In genomic region chr13:63942372-63942771, GRCh38 we compare ENCODE assay signal across 18 cellular contexts.
"Had no signal": no experiment of that assay in that cellular context is flagged by ENCODE, and none has a peak within 500 bp of the region (broad histone marks: within the 10 kb centered on the region; RNA-seq: fewer than 3 reads in every experiment).

No MANE protein-coding gene starts in this region.

- H3K4me3 ChIP-seq: ascending aorta, hepatocyte, lower lobe of right lung, spleen, tibial artery had no signal

- H3K4me1 ChIP-seq: ascending aorta, lower lobe of right lung, spleen, tibial artery had no signal

- DNase-seq: activated CD4-positive, alpha-beta T cell treated with anti-CD3 and anti-CD28 coated beads, Interleukin-2, amount 10 ng/mL, durations not matched to agents 7 days and 5 days; activated CD8-positive, alpha-beta T cell treated with anti-CD3 and anti-CD28 coated beads, Interleukin-2, amount 10 ng/mL, durations not matched to agents 7 days and 5 days; activated naive CD4-positive, alpha-beta T cell treated with Interleukin-2 at 50 U/mL for 16 hours; activated naive CD8-positive, alpha-beta T cell treated with anti-CD3 and anti-CD28 coated beads, Interleukin-2, amount 50 U/mL, for 24 hours; activated T-cell treated with anti-CD3 and anti-CD28 coated beads, Interleukin-2, amount 50 U/mL, for 24 hours; cortex of kidney; erythroblast; islet precursor cell; lower lobe of right lung; nucleus accumbens; spleen; stimulated activated CD4-positive, alpha-beta T cell treated with anti-CD3 and anti-CD28 coated beads, Interleukin-4, amount 100 ng/mL, for 4 hours; stimulated activated naive B cell treated with anti-CD40 and anti-IgM and Interleukin-4, amounts not matched to agents 10 μg/mL and 1 μg/mL and 100 μg/mL, for 72 hours; tibial artery had no signal

- ATAC-seq: activated CD4-positive, CD25-positive, alpha-beta regulatory T cell treated with anti-CD3 and anti-CD28 coated beads, Interleukin-2, amount 50 U/mL, for 24 hours; activated CD8-positive, alpha-beta T cell treated with anti-CD3 and anti-CD28 coated beads, Interleukin-2, amount 10 ng/mL, durations not matched to agents 7 days and 5 days; activated naive CD8-positive, alpha-beta T cell treated with anti-CD3 and anti-CD28 coated beads, Interleukin-2, amount 50 U/mL, for 24 hours; lower lobe of right lung; natural killer cell treated with Interleukin-12 subunit alpha and Interleukin-12 subunit beta and Interleukin-15 and Interleukin-18, amount 100 ng/mL, for 72 hours; stimulated activated naive B cell treated with anti-CD40 and anti-IgM and Interleukin-4, amounts not matched to agents 10 μg/mL and 1 μg/mL and 100 μg/mL, for 72 hours had no signal

- H3K79me2 ChIP-seq: hepatocyte had no signal

- H3K4me2 ChIP-seq: hepatocyte had no signal

- H3K9me3 ChIP-seq: ascending aorta, lower lobe of right lung, tibial artery had no signal

- H3K27me3 ChIP-seq: ascending aorta, hepatocyte, spleen, tibial artery had no signal

- H3K27ac ChIP-seq: ascending aorta, hepatocyte, lower lobe of right lung, spleen, tibial artery had no signal

- H3K36me3 ChIP-seq: ascending aorta, lower lobe of right lung, spleen, tibial artery had no signal

- H2AFZ ChIP-seq: hepatocyte had no signal
